Comparison of ENCODE assay signal across 2 cellular contexts in genomic region chr17:3990391-3991127, GRCh38.
TF ChIP-seq lines count a peak whose summit lies in the region.

No MANE protein-coding gene starts in this region.

TF ChIP-seq in HepG2, 621 proteins besides CTCF, POLR2A, EP300 and RAD21:
- no peak for TF ChIP-seq SNAPC4 (CRISPR knock-in tag; IDR thresholded peaks at IDR 0.05)

TF ChIP-seq in GM23338, 12 proteins besides CTCF, POLR2A, EP300 and RAD21:
- TF ChIP-seq ZNF114 (CRISPR knock-in tag; IDR thresholded peaks at IDR 0.05) = no peak
- no peak for TF ChIP-seq ZNF331 (CRISPR knock-in tag; IDR thresholded peaks at IDR 0.05; ENCODE audit: low read depth)
- no peak for TF ChIP-seq ZNF462 (CRISPR knock-in tag; IDR thresholded peaks at IDR 0.05)
- TF ChIP-seq ETS1 (IDR thresholded peaks at IDR 0.05) = no peak
- no peak for TF ChIP-seq REST (IDR thresholded peaks at IDR 0.05; ENCODE audit: unreplicated experiment)
- no peak for TF ChIP-seq STAT1 (IDR thresholded peaks at IDR 0.05; ENCODE audit: unreplicated experiment)
- TF ChIP-seq EZH2phosphoT487 (IDR thresholded peaks at IDR 0.05; ENCODE audit: unreplicated experiment) = no peak
- no peak for TF ChIP-seq NANOG (IDR thresholded peaks at IDR 0.05; ENCODE audit: borderline replicate concordance)
- no peak for TF ChIP-seq POLR2AphosphoS5 (IDR thresholded peaks at IDR 0.05; ENCODE audit: low read depth)
- TF ChIP-seq EZH2 (IDR thresholded peaks at IDR 0.05; ENCODE audit: low read depth, unreplicated experiment) = no peak
- no peak for TF ChIP-seq JUNB (IDR thresholded peaks at IDR 0.05; ENCODE audit: unreplicated experiment)
- no peak for TF ChIP-seq CREB1 (CRISPR knock-in tag; IDR thresholded peaks at IDR 0.05; ENCODE audit: low read depth)
